ENCODE assay signal across 22 cellular contexts in the genomic region with DNA sequence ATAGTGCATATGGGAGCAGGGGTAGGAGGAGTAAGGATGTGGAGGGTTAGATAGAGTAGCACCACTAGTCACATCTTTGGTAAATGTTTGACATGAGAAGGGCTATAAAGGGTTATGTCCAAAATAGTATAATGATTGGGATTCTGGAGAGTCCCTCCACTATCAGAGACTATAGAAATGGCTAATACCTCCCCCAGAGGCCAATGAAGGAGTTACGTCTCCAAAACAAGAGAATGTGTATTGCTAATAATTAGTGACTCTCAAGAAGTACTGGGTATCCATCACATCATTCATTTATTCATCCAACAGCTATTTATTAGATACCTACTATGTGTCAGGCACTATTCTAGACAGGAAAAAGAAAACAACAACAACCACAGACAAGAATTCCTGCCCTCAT.
DNase-seq lines count a peak whose midpoint lies in the region; FAIRE-seq and TF ChIP-seq lines count a peak whose summit lies in the region.
"Had no signal": no experiment of that assay in that cellular context is flagged by ENCODE, and none has a peak within 500 bp of the region (broad histone marks: within the 10 kb centered on the region; RNA-seq: fewer than 3 reads in every experiment).

No MANE protein-coding gene starts in this region.

- H3K27me3 ChIP-seq in Loucy (ENCODE audit: insufficient read depth, low read length, poor library complexity, severe bottlenecking) (no peaks in the 10 kb centered on the region), H1 (replicated peaks in 1 of 4; ENCODE audit: control insufficient read depth in 3 of 4, extremely low read depth in 1 of 4, insufficient read depth in 3 of 4, low read length in 3 of 4) (no peaks in the 10 kb centered on the region)
- H3K27me3 ChIP-seq: BLaER1, upper lobe of right lung had no signal

- H3K4ac ChIP-seq in H1 (replicated peaks; ENCODE audit: insufficient read length, low read depth, low read length), result no peak overlapping the region

- peak; percentile 18 to 35; a peak in 1 of 4 replicates for TF ChIP-seq RAD21 in H1 (IDR thresholded peaks at IDR 0.05 in 1 of 2, conservative IDR thresholded peaks at IDR 0.05 in 1 of 2; ENCODE audit: low read depth in 2 of 2, low read length in 2 of 2)

- H2BK15ac ChIP-seq in H1 (ENCODE audit: low read length), result no peak overlapping the region

- FAIRE-seq in H1 (lab: Jason Lieb, UNC), result no peak

- peak; percentile 32 for DNase-seq in DMS53 (lab: John Stamatoyannopoulos, UW)
- no peak for DNase-seq in DMS53 treated with DMSO at 0.1 percent for 48 hours (lab: John Stamatoyannopoulos, UW; ENCODE audit: unreplicated experiment)
- no peak for DNase-seq in H1 (ENCODE audit: low read depth in 1 of 2, low spot score in 2 of 2)
- DNase-seq in progenitor cell of endocrine pancreas (ENCODE audit: low spot score, unreplicated experiment), result no peak
- DNase-seq in stimulated activated CD4-positive, alpha-beta T cell treated with anti-CD3 and anti-CD28 coated beads, Interleukin-2, amount 100 ng/mL, for 48 hours, result no peak
- no peak for DNase-seq in NCI-H2107 (lab: John Stamatoyannopoulos, UW)
- DNase-seq in glomerular visceral epithelial cell (ENCODE audit: extremely low spot score), result no peak
- DNase-seq: activated B cell treated with CpG ODN at 0.5 μM for 24 hours; activated CD8-positive, alpha-beta T cell treated with anti-CD3 and anti-CD28 coated beads for 36 hours; activated naive CD4-positive, alpha-beta T cell treated with anti-CD3 and anti-CD28 coated beads for 36 hours; activated T-cell treated with anti-CD3 and anti-CD28 coated beads, Interleukin-2, amount 50 U/mL, for 1 hour; anterior cingulate cortex; NCI-H146; NCI-H748 treated with DMSO at 0.1 percent for 48 hours; stimulated activated CD4-positive, alpha-beta T cell treated with anti-CD3 and anti-CD28 coated beads, Interleukin-4, amount 100 ng/mL, for 4 hours; upper lobe of right lung had no signal

- no peak overlapping the region for H4K5ac ChIP-seq in H1 (ENCODE audit: insufficient read length, low read depth, low read length)

- no peak overlapping the region for H2BK20ac ChIP-seq in H1 (ENCODE audit: low read length)

- H3K79me1 ChIP-seq in H1 (ENCODE audit: low read depth, low read length), result no peaks in the 10 kb centered on the region; the same call in 1 of the 2 replicates

- no peaks in the 10 kb centered on the region for H3K23me2 ChIP-seq in H1 (ENCODE audit: low read depth, low read length)

- H2AK5ac ChIP-seq in H1 (ENCODE audit: low read depth, low read length), result no peak overlapping the region

- no peak overlapping the region for H2AFZ ChIP-seq in Loucy (ENCODE audit: low read length)
- no peak overlapping the region for H2AFZ ChIP-seq in H1 (ENCODE audit: low read length)

- H3K27ac Mint-ChIP-seq in progenitor cell of endocrine pancreas, result no peak overlapping the region
- H3K27ac Mint-ChIP-seq: activated B cell treated with CpG ODN at 0.5 μM for 24 hours; activated CD8-positive, alpha-beta T cell treated with anti-CD3 and anti-CD28 coated beads for 36 hours; activated naive CD4-positive, alpha-beta T cell treated with anti-CD3 and anti-CD28 coated beads for 36 hours; memory B cell; natural killer cell treated with Interleukin-12 subunit alpha and Interleukin-12 subunit beta and Interleukin-15 and Interleukin-18, amount 100 ng/mL, for 72 hours had no signal

- H3K27ac ChIP-seq in H1 (ENCODE audit: low read depth, low read length), result no peak overlapping the region
- H3K27ac ChIP-seq: BLaER1, prostate gland, upper lobe of right lung had no signal

- H3K9ac ChIP-seq in Loucy (ENCODE audit: low read depth, low read length, poor library complexity, severe bottlenecking) (no peak overlapping the region), H1 (replicated peaks in 1 of 4; ENCODE audit: extremely low read depth in 1 of 4, low read depth in 3 of 4, low read length in 3 of 4) (no peak overlapping the region)
- H3K9ac ChIP-seq: BLaER1 had no signal

- no peak overlapping the region for H2BK12ac ChIP-seq in H1 (ENCODE audit: low read depth, low read length)

- no peak overlapping the region for H3K23ac ChIP-seq in H1 (ENCODE audit: insufficient read length)

- H3K36me3 ChIP-seq in Loucy (ENCODE audit: insufficient read depth, low read length) (no peaks in the 10 kb centered on the region), H1 (ENCODE audit: control insufficient read depth in 2 of 4, insufficient read depth in 4 of 4, low read length in 3 of 4) (no peaks in the 10 kb centered on the region)
- H3K36me3 ChIP-seq: BLaER1, prostate gland, upper lobe of right lung had no signal

- no peaks in the 10 kb centered on the region for H3K79me2 ChIP-seq in Loucy (ENCODE audit: insufficient read depth, low read length)
- no peaks in the 10 kb centered on the region for H3K79me2 ChIP-seq in H1 (ENCODE audit: control insufficient read depth in 1 of 2, insufficient read depth in 2 of 2, low read length in 2 of 2)

- CTCF ChIA-PET in H1 (lab: Charles Lee; ENCODE audit: partially characterized antibody), result interaction anchor here (0.8 to 5.1 kb wide), 7 partner anchors 9 to 206 kb away, joined by 3 to 24 read pairs (median 3); no protein-coding TSS in a partner anchor

- no peak overlapping the region for H3K4me2 ChIP-seq in Loucy (ENCODE audit: low read depth, low read length, poor library complexity, severe bottlenecking)
- H3K4me2 ChIP-seq in H1 (ENCODE audit: insufficient read depth in 1 of 2, low read depth in 2 of 2, low read length in 2 of 2), result no peak overlapping the region
- H3K4me2 ChIP-seq: BLaER1, smooth muscle cell had no signal

- H3K4me1 ChIP-seq in Loucy (ENCODE audit: insufficient read depth, low read length, poor library complexity, severe bottlenecking), result no peaks in the 10 kb centered on the region
- H3K4me1 ChIP-seq in H1 (replicated peaks in 1 of 4; ENCODE audit: control insufficient read depth in 3 of 4, insufficient read depth in 4 of 4, low read length in 3 of 4), result peaks cover 0 to 5% (median 2%) of the 10 kb centered on the region in 4 experiments; a peak in 2 of 7 replicates
- H3K4me1 ChIP-seq: BLaER1, prostate gland, upper lobe of right lung had no signal

- H3K4me3 Mint-ChIP-seq in progenitor cell of endocrine pancreas (ENCODE audit: low read depth), result no peak overlapping the region
- H3K4me3 Mint-ChIP-seq: activated B cell treated with CpG ODN at 0.5 μM for 24 hours; activated CD8-positive, alpha-beta T cell treated with anti-CD3 and anti-CD28 coated beads for 36 hours; activated naive CD4-positive, alpha-beta T cell treated with anti-CD3 and anti-CD28 coated beads for 36 hours; memory B cell; natural killer cell treated with Interleukin-12 subunit alpha and Interleukin-12 subunit beta and Interleukin-15 and Interleukin-18, amount 100 ng/mL, for 72 hours had no signal

- WGBS in H1 (ENCODE audit: extremely low coverage in 1 of 2, insufficient coverage in 1 of 2, insufficient read length in 1 of 2, insufficient replicate concordance in 2 of 2, low coverage in 1 of 2, low lambda C conversion rate in 2 of 2, missing lambda C conversion rate in 1 of 2), 2 experiments, result 77% methylated on average over 1 of the region's 1 CpG; no CpG with 5 or more reads in 1 of the 2 experiments

- POLR2A ChIA-PET in H1 (lab: Charles Lee; ENCODE audit: partially characterized antibody), result no interaction called here

- H3K4me1 Mint-ChIP-seq in progenitor cell of endocrine pancreas (ENCODE audit: low read depth), result peaks cover 7% of the 10 kb centered on the region
- H3K4me1 Mint-ChIP-seq: activated B cell treated with CpG ODN at 0.5 μM for 24 hours, memory B cell had no signal

- H3K27me3 Mint-ChIP-seq in progenitor cell of endocrine pancreas, result no peaks in the 10 kb centered on the region

- no peak overlapping the region for H3K14ac ChIP-seq in H1 (ENCODE audit: insufficient read length)

- no peak overlapping the region for H3K4me3 ChIP-seq in Loucy (ENCODE audit: low read length, poor library complexity, severe bottlenecking)
- no peak overlapping the region for H3K4me3 ChIP-seq in H1 (ENCODE audit: extremely low read depth in 1 of 4, insufficient read depth in 2 of 4, low read depth in 3 of 4, low read length in 4 of 4)
- H3K4me3 ChIP-seq: BLaER1, prostate gland, smooth muscle cell, upper lobe of right lung had no signal

- TF ChIP-seq POLR2A in H1 (IDR thresholded peaks at IDR 0.05; ENCODE audit: control extremely low read depth in 1 of 2, low read depth in 2 of 2, low read length in 2 of 2), result no peak

- no peak overlapping the region for H3K56ac ChIP-seq in H1 (replicated peaks; ENCODE audit: insufficient read length, low read depth, low read length)

- no peak overlapping the region for H4K91ac ChIP-seq in H1 (replicated peaks; ENCODE audit: insufficient read length, low read length)

- no peak overlapping the region for H2BK5ac ChIP-seq in H1 (ENCODE audit: low read depth, low read length)

- peak; percentile 52 for TF ChIP-seq CTCF in Loucy (conservative IDR thresholded peaks at IDR 0.05; ENCODE audit: low read length)
- TF ChIP-seq CTCF in H1 (IDR thresholded peaks at IDR 0.05; ENCODE audit: control extremely low read depth in 1 of 3, insufficient read depth in 1 of 3, low read depth in 1 of 3, low read length in 3 of 3), result peak in 1 of 3 experiments; percentile 52; a peak in 2 of 4 replicates
- peak; percentile 19 for TF ChIP-seq CTCF in progenitor cell of endocrine pancreas (IDR thresholded peaks at IDR 0.05; ENCODE audit: unreplicated experiment)

- H3K9me2 ChIP-seq in Loucy (replicated peaks; ENCODE audit: low read depth, low read length), result no peaks in the 10 kb centered on the region

- no peaks in the 10 kb centered on the region for H3F3A ChIP-seq in Loucy (ENCODE audit: low read depth)

- no peak overlapping the region for H4K8ac ChIP-seq in H1 (ENCODE audit: extremely low read depth, insufficient read depth, low read length)

- H3K9me3 ChIP-seq in Loucy (ENCODE audit: insufficient read depth, low read depth, low read length), result no peaks in the 10 kb centered on the region
- no peaks in the 10 kb centered on the region for H3K9me3 ChIP-seq in H1 (ENCODE audit: insufficient read depth in 2 of 2, low read depth in 1 of 2, low read length in 1 of 2)
- H3K9me3 ChIP-seq: prostate gland, upper lobe of right lung had no signal

- H2BK120ac ChIP-seq in H1 (replicated peaks; ENCODE audit: low read depth, low read length), result no peak overlapping the region

- H4K20me1 ChIP-seq in Loucy (ENCODE audit: insufficient read depth, low read length, poor library complexity, severe bottlenecking), result no peaks in the 10 kb centered on the region
- H4K20me1 ChIP-seq in H1 (replicated peaks in 1 of 2; ENCODE audit: control insufficient read depth in 1 of 2, insufficient read depth in 2 of 2, low read length in 2 of 2), result no peaks in the 10 kb centered on the region
- H4K20me1 ChIP-seq: BLaER1 had no signal

- TF ChIP-seq EP300 in H1 (IDR thresholded peaks at IDR 0.05; ENCODE audit: borderline replicate concordance in 1 of 2, low read depth in 2 of 2, low read length in 2 of 2), result no peak

- H3K36me3 Mint-ChIP-seq in progenitor cell of endocrine pancreas (ENCODE audit: insufficient read depth), result peaks cover 4% of the 10 kb centered on the region
- H3K36me3 Mint-ChIP-seq: memory B cell; natural killer cell treated with Interleukin-12 subunit alpha and Interleukin-12 subunit beta and Interleukin-15 and Interleukin-18, amount 100 ng/mL, for 72 hours had no signal

- H3K18ac ChIP-seq in H1 (ENCODE audit: extremely low read depth, low read length), result no peak overlapping the region

- H3K9me3 Mint-ChIP-seq in progenitor cell of endocrine pancreas (ENCODE audit: low read depth), result peaks cover 6% of the 10 kb centered on the region
- H3K9me3 Mint-ChIP-seq: activated B cell treated with CpG ODN at 0.5 μM for 24 hours; natural killer cell treated with Interleukin-12 subunit alpha and Interleukin-12 subunit beta and Interleukin-15 and Interleukin-18, amount 100 ng/mL, for 72 hours had no signal
